Comparison of ENCODE assay signal across 15 cellular contexts in genomic region chr1:14320986-14321385, GRCh38.
"Had no signal": no experiment of that assay in that cellular context is flagged by ENCODE, and none has a peak within 500 bp of the region (broad histone marks: within the 10 kb centered on the region; RNA-seq: fewer than 3 reads in every experiment).

No MANE protein-coding gene starts in this region.

- FAIRE-seq: kidney had no signal

- H3K4me1 ChIP-seq: gastrocnemius medialis had no signal

- H3K4me3 ChIP-seq: gastrocnemius medialis, lung had no signal

- H3K4me3 Mint-ChIP-seq: dendritic cell treated with granulocyte-macrophage colony-stimulating factor and Interleukin-4, amounts not matched to agents 40 ng/mL and 50 ng/mL, for 4 days had no signal

- H3K36me3 ChIP-seq: gastrocnemius medialis, WERI-Rb-1 had no signal

- H3K27me3 ChIP-seq: gastrocnemius medialis had no signal

- H3K9me3 ChIP-seq: gastrocnemius medialis had no signal

- H3K27ac Mint-ChIP-seq: dendritic cell treated with granulocyte-macrophage colony-stimulating factor and Interleukin-4, amounts not matched to agents 40 ng/mL and 50 ng/mL, for 4 days had no signal

- DNase-seq: activated CD4-positive, alpha-beta T cell treated with anti-CD3 and anti-CD28 coated beads, Interleukin-2, amount 50 U/mL, for 4 hours; effector CD8-positive, alpha-beta T cell; gastrocnemius medialis; head of caudate nucleus; kidney; occipital lobe; posterior cingulate gyrus; retina; stimulated activated CD4-positive, alpha-beta T cell treated with anti-CD3 and anti-CD28 coated beads, Interleukin-12 subunit alpha, Interleukin-12 subunit beta, amount 100 ng/mL, for 4 hours; stimulated activated CD4-positive, alpha-beta T cell treated with anti-CD3 and anti-CD28 coated beads, Interleukin-1b, Interleukin-23, amount 100 ng/mL, for 48 hours; stimulated activated CD8-positive, alpha-beta memory T cell treated with anti-CD3 and anti-CD28 coated beads, Interleukin-4, amount 100 ng/mL, for 48 hours; stimulated activated naive CD4-positive, alpha-beta T cell; WERI-Rb-1 had no signal

- H3K27ac ChIP-seq: gastrocnemius medialis, WERI-Rb-1 had no signal
